ENCODE assay signal across 15 cellular contexts in genomic region chr2:112183327-112184025, GRCh38. TPM values are rescaled to one million over a fixed set of nuclear protein-coding genes. Genes with fewer than 3 reads are reported as not detected.
A peak's percentile ranks its signal among the peaks of the same experiment; 100 is the strongest.
DNase-seq lines count a peak whose midpoint lies in the region; ATAC-seq and TF ChIP-seq lines count a peak whose summit lies in the region.
"Had no signal": no experiment of that assay in that cellular context is flagged by ENCODE, and none has a peak within 500 bp of the region (broad histone marks: within the 10 kb centered on the region; RNA-seq: fewer than 3 reads in every experiment).

No MANE protein-coding gene starts in this region.

- H3K27me3 Mint-ChIP-seq in T-cell (no peaks in the 10 kb centered on the region), type B pancreatic cell (peaks cover 18% of the 10 kb centered on the region), natural killer cell (ENCODE audit: low read depth in 2 of 2) (peaks cover 28 to 36% of the 10 kb centered on the region in 2 donors)

- TF ChIP-seq CTCF in type B pancreatic cell (conservative IDR thresholded peaks at IDR 0.05) (no peak), psoas muscle (IDR thresholded peaks at IDR 0.05) (no peak), natural killer cell (IDR thresholded peaks at IDR 0.05) (no peak)

- H3K4me3 ChIP-seq in psoas muscle, result no peak overlapping the region

- no peaks in the 10 kb centered on the region for H3K4me1 ChIP-seq in psoas muscle

- H3K36me3 ChIP-seq in psoas muscle (ENCODE audit: insufficient read depth in 1 of 2, low read depth in 1 of 2), result no peaks in the 10 kb centered on the region

- H3K27ac Mint-ChIP-seq in T-cell (peak overlapping the region; percentile 94 to 97), type B pancreatic cell (no peak overlapping the region), natural killer cell (no peak overlapping the region)
- H3K27ac Mint-ChIP-seq: HFFc6 had no signal

- POLR2A ChIA-PET in T-cell (lab: Charles Lee), result interaction anchor here in 1 of 2 donors (1.4 kb wide), 1 partner anchor 68 kb away, joined by 4 read pairs; no protein-coding TSS in a partner anchor

- intact Hi-C loops in psoas muscle (cut with DNase I), result no loop called here
- intact Hi-C loops in natural killer cell (cut with micrococcal nuclease), result no loop called here

- H3K4me3 Mint-ChIP-seq in T-cell, result peak overlapping the region; percentile 83 to 89 (median 86)
- H3K4me3 Mint-ChIP-seq in type B pancreatic cell, result no peak overlapping the region
- H3K4me3 Mint-ChIP-seq in natural killer cell, result no peak overlapping the region
- H3K4me3 Mint-ChIP-seq: HFFc6 had no signal

- no peaks in the 10 kb centered on the region for H3K9me3 Mint-ChIP-seq in T-cell
- peaks cover 7% of the 10 kb centered on the region for H3K9me3 Mint-ChIP-seq in type B pancreatic cell
- no peaks in the 10 kb centered on the region for H3K9me3 Mint-ChIP-seq in natural killer cell

- peak; percentile 71 for DNase-seq in activated effector memory CD4-positive, alpha-beta T cell treated with anti-CD3 and anti-CD28 coated beads, Interleukin-2, amount 50 U/mL, for 16 hours
- DNase-seq in activated effector memory CD4-positive, alpha-beta T cell treated with Interleukin-2 at 50 U/mL for 16 hours, result no peak
- DNase-seq in T-cell (no peak), astrocyte of the hippocampus (ENCODE audit: low read depth, low spot score) (peak; percentile 39), type B pancreatic cell (ENCODE audit: extremely low spot score, unreplicated experiment) (peak; percentile 50), psoas muscle (no peak), AG20443 (ENCODE audit: low spot score) (no peak), natural killer cell (no peak)
- DNase-seq: activated gamma-delta T cell, caudate nucleus, HFFc6, mesendoderm, nucleus accumbens, small intestine had no signal

- no peaks in the 10 kb centered on the region for H3K9me3 ChIP-seq in psoas muscle

- peaks cover 0 to 25% (median 2%) of the 10 kb centered on the region in 3 donors for H3K27me3 ChIP-seq in psoas muscle (ENCODE audit: insufficient read depth in 3 of 3, low read length in 2 of 3)

- H3K27ac ChIP-seq in psoas muscle, result no peak overlapping the region

- WGBS in psoas muscle, 3 donors, result 89 to 92% (median 90%) methylated on average over 8 of the region's 8 CpGs

- CTCF ChIA-PET in T-cell (lab: Charles Lee), result interaction anchor here in 1 of 2 donors (1.8 kb wide), 1 partner anchor 28 kb away, joined by 6 read pairs; no protein-coding TSS in a partner anchor

- peaks cover 20% of the 10 kb centered on the region for H3K36me3 Mint-ChIP-seq in T-cell
- peaks cover 10% of the 10 kb centered on the region for H3K36me3 Mint-ChIP-seq in type B pancreatic cell
- no peaks in the 10 kb centered on the region for H3K36me3 Mint-ChIP-seq in natural killer cell

- H3K4me1 Mint-ChIP-seq in T-cell (peaks cover 64 to 86% (median 77%) of the 10 kb centered on the region in 3 donors), type B pancreatic cell (ENCODE audit: unreplicated experiment) (no peaks in the 10 kb centered on the region), natural killer cell (peaks cover 12 to 15% of the 10 kb centered on the region in 2 donors)

- ATAC-seq in T-cell (replicated peaks in 1 of 4) (no peak), psoas muscle (no peak), natural killer cell (no peak)

RNA-seq across cellular contexts. Expression of gene FBLN7, which starts 45.3 kb away (rescaled TPM):
- 10 to 100 TPM; 11.9 to 68.5 (median 48.8) TPM for total RNA-seq in T-cell
- total RNA-seq in type B pancreatic cell (ENCODE audit: low replicate concordance), result 4.2 and 9.5 TPM in 2 replicates
- total RNA-seq in psoas muscle, result 1 to 10 TPM in 1 of 4 donors, under 1 TPM in 3; 0.26 to 1.2 (median 0.80) TPM
- polyA plus RNA-seq in psoas muscle, result under 1 TPM; 0.18 to 0.31 (median 0.23) TPM
- under 1 TPM in 2 of 3 donors, not detected in 1; 0.25 to 0.48 TPM for total RNA-seq in natural killer cell
- total RNA-seq: SK-MEL-5 had no signal

Comparison
In these comparisons a context has a peak if more than half of its experiments do, and no peak if none do; other contexts are left out.
1. DNase-seq: peak in activated effector memory CD4-positive, alpha-beta T cell treated with anti-CD3 and anti-CD28 coated beads, Interleukin-2, amount 50 U/mL, for 16 hours (single experiment), astrocyte of the hippocampus (single experiment) and type B pancreatic cell (single experiment); none in activated effector memory CD4-positive, alpha-beta T cell treated with Interleukin-2 at 50 U/mL for 16 hours (single experiment), T-cell (0 of 34), psoas muscle (0 of 2), AG20443 (single experiment) and natural killer cell (single experiment).
2. H3K27ac Mint-ChIP-seq: peak in T-cell (2 of 2); none in type B pancreatic cell (single experiment) and natural killer cell (0 of 2).
3. H3K4me3 Mint-ChIP-seq: peak in T-cell (3 of 3); none in type B pancreatic cell (single experiment) and natural killer cell (single experiment).